In the genomic region with DNA sequence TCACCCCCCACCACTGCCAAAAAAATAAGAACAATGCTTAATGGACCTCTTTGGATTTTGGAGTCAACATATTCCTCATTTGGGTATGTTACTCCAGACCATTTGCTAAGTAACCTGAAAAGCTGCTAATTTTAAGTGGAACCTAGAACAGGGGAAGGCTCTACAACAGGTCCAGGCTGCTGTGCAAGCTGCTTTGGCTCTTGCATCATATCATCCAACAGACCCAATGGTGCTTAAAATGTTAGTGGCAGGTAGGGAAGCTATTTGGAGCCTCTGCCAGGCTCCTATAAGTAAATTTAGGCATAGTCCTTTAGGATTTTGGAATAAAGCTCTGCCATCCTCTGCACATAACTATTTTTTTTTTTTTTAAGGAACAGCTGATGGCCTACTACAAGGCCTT, we compare ENCODE assay signal across 8 cellular contexts.
"Had no signal": no experiment of that assay in that cellular context is flagged by ENCODE, and none has a peak within 500 bp of the region (broad histone marks: within the 10 kb centered on the region; RNA-seq: fewer than 3 reads in every experiment).

No MANE protein-coding gene starts in this region.

- H3K4me3 ChIP-seq: GM12878 had no signal

- FAIRE-seq: G401.6, GM12878, GM12891, GM12892, GM18507, GM19239 had no signal

- ATAC-seq: GM12878 had no signal

- DNase-seq: GDM1, GF-D8 had no signal
